Comparison of ENCODE assay signal across 10 cellular contexts in genomic region chr18:57435851-57436192, GRCh38. TPM values are rescaled to one million over a fixed set of nuclear protein-coding genes. Genes with fewer than 3 reads are reported as not detected.
A peak's percentile ranks its signal among the peaks of the same experiment; 100 is the strongest.
DNase-seq lines count a peak whose midpoint lies in the region; ATAC-seq, FAIRE-seq and TF ChIP-seq lines count a peak whose summit lies in the region.
"Had no signal": no experiment of that assay in that cellular context is flagged by ENCODE, and none has a peak within 500 bp of the region (broad histone marks: within the 10 kb centered on the region; RNA-seq: fewer than 3 reads in every experiment).

No MANE protein-coding gene starts in this region.

- no peak for TF ChIP-seq CTCF in LNCaP clone FGC (IDR thresholded peaks at IDR 0.05; ENCODE audit: control insufficient read depth, extremely low read depth, insufficient read depth)
- no peak for TF ChIP-seq CTCF in endodermal cell (conservative IDR thresholded peaks at IDR 0.05)
- no peak for TF ChIP-seq CTCF in sigmoid colon (IDR thresholded peaks at IDR 0.05)
- no peak for TF ChIP-seq CTCF in gastroesophageal sphincter (IDR thresholded peaks at IDR 0.05)

- peaks cover 97% of the 10 kb centered on the region for H3K27me3 Mint-ChIP-seq in endodermal cell (ENCODE audit: insufficient read depth)

- intact Hi-C loops in sigmoid colon (cut with DNase I): no loop called here

- H3K4me3 ChIP-seq in LNCaP clone FGC (ENCODE audit: low read depth, low read length) (peak overlapping the region; percentile 11; the same call in 1 of the 2 replicates), endodermal cell (ENCODE audit: low read length) (peak overlapping the region; percentile 81), sigmoid colon (peak overlapping the region in 3 of 4 donors; percentile 10 to 51 (median 43)), gastroesophageal sphincter (peak overlapping the region in 1 of 2 donors; percentile 55)

- no peak overlapping the region for H3K27ac Mint-ChIP-seq in endodermal cell

- H3K9ac ChIP-seq in endodermal cell (ENCODE audit: extremely low read depth, low read length, poor library complexity, severe bottlenecking): no peak overlapping the region

- H3K4me1 Mint-ChIP-seq in endodermal cell: peaks cover 60% of the 10 kb centered on the region

- H3K4me3 Mint-ChIP-seq in endodermal cell: peak overlapping the region; percentile 62

- H3K9me3 Mint-ChIP-seq in endodermal cell: no peaks in the 10 kb centered on the region

- TF ChIP-seq POLR2A in sigmoid colon (IDR thresholded peaks at IDR 0.05) (no peak), H54 (IDR thresholded peaks at IDR 0.05; ENCODE audit: low read depth, low read length) (no peak), gastroesophageal sphincter (IDR thresholded peaks at IDR 0.05) (no peak)

- WGBS in endodermal cell (ENCODE audit: insufficient coverage in 1 of 2, insufficient read length in 1 of 2), 2 experiments: 0 to 1% methylated on average over 9 to 43 of the region's 43 CpGs
- WGBS in sigmoid colon, 2 donors: 3 to 4% methylated on average over 43 of the region's 43 CpGs
- no CpG with 5 or more reads among the region's 43 CpGs for WGBS in gastroesophageal sphincter (ENCODE audit: low coverage in 1 of 2), 2 donors

- DNase-seq in NCI-H748 (lab: John Stamatoyannopoulos, UW; ENCODE audit: unreplicated experiment) (peak; percentile 65), NCI-H748 treated with DMSO at 0.1 percent for 48 hours (lab: John Stamatoyannopoulos, UW) (no peak), LNCaP clone FGC (ENCODE audit: low read depth) (no peak), endodermal cell (no peak), sigmoid colon (no peak), H54 (ENCODE audit: insufficient read length, low spot score) (no peak)

- H3K36me3 ChIP-seq in endodermal cell (ENCODE audit: control insufficient read depth, insufficient read depth, low read length) (no peaks in the 10 kb centered on the region), sigmoid colon (no peaks in the 10 kb centered on the region), gastroesophageal sphincter (no peaks in the 10 kb centered on the region)

- peaks cover 4% of the 10 kb centered on the region for H3K4me1 ChIP-seq in endodermal cell (ENCODE audit: control insufficient read depth, insufficient read depth, low read length)
- peaks cover 0 to 69% (median 65%) of the 10 kb centered on the region in 4 donors for H3K4me1 ChIP-seq in sigmoid colon
- peaks cover 2 to 73% (median 49%) of the 10 kb centered on the region in 3 donors for H3K4me1 ChIP-seq in gastroesophageal sphincter

- H3K36me3 Mint-ChIP-seq in endodermal cell (ENCODE audit: low read depth): no peaks in the 10 kb centered on the region

- no peak for FAIRE-seq in H54 (lab: Jason Lieb, UNC)
- FAIRE-seq: colon had no signal

- no peak for TF ChIP-seq EP300 in sigmoid colon (IDR thresholded peaks at IDR 0.05)
- TF ChIP-seq EP300 in gastroesophageal sphincter (IDR thresholded peaks at IDR 0.05): no peak

- peaks cover 90% of the 10 kb centered on the region for H3K27me3 ChIP-seq in endodermal cell (ENCODE audit: control insufficient read depth, insufficient read depth, low read length, poor library complexity, severe bottlenecking)
- peaks cover 75 to 96% (median 93%) of the 10 kb centered on the region in 3 donors for H3K27me3 ChIP-seq in sigmoid colon
- peaks cover 100% of the 10 kb centered on the region for H3K27me3 ChIP-seq in gastroesophageal sphincter

- no peaks in the 10 kb centered on the region for H3K9me3 ChIP-seq in endodermal cell (ENCODE audit: control insufficient read depth, low read length)
- H3K9me3 ChIP-seq in sigmoid colon: no peaks in the 10 kb centered on the region
- H3K9me3 ChIP-seq in gastroesophageal sphincter: no peaks in the 10 kb centered on the region

- H3K27ac ChIP-seq in endodermal cell (ENCODE audit: low read depth, low read length) (no peak overlapping the region), sigmoid colon (no peak overlapping the region), gastroesophageal sphincter (no peak overlapping the region)

- ATAC-seq in HG02623 (IDR thresholded peaks at IDR 0.05; ENCODE audit: unreplicated experiment) (no peak), gastroesophageal sphincter (no peak)

RNA-seq across cellular contexts. Expression of gene ONECUT2, which starts 0.6 kb away (rescaled TPM):
- total RNA-seq in endodermal cell: 1 to 10 TPM; 1.9 to 3.6 TPM
- 3.3 TPM for polyA plus RNA-seq in endodermal cell (2013, experiment 1 of 2)
- polyA plus RNA-seq in endodermal cell (2013, experiment 2 of 2): 3.4 TPM
- under 1 TPM in 1 of 4 donors, not detected in 3; under 0.01 TPM for total RNA-seq in sigmoid colon
- under 1 TPM in 1 of 3 donors, not detected in 2; 0.03 TPM for polyA plus RNA-seq in sigmoid colon
- total RNA-seq in gastroesophageal sphincter: under 1 TPM; under 0.01 to 0.23 (median 0.06) TPM
- total RNA-seq: subcutaneous adipose tissue had no signal
